20 cellular contexts compared by ENCODE assay signal in the genomic region with DNA sequence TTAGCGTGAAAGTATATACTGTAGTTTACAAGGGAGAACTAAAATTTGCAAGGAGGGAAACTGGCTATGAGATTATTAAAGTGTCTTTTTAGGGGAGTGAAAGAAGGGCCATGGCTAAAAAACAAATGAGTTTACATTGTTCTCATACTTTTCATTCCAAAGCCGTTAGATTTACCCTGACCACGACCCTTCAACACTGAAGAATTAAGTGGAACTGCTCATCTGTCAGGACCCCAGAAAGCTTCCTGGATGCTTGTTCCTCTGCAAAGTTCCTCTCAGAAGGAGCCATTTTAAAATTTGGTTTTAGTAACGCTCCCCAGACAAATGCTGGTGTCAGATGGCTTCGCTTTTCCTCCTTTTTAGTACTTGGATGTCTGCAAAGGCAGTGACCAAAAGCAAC.
DNase-seq lines count a peak whose midpoint lies in the region; ATAC-seq and TF ChIP-seq lines count a peak whose summit lies in the region.
"Had no signal": no experiment of that assay in that cellular context is flagged by ENCODE, and none has a peak within 500 bp of the region (broad histone marks: within the 10 kb centered on the region; RNA-seq: fewer than 3 reads in every experiment).

No MANE protein-coding gene starts in this region.

- H3K27ac ChIP-seq in SJCRH30 (peak overlapping the region; percentile 70), trophoblast cell (ENCODE audit: low read depth, low read length) (peak overlapping the region; percentile 11)
- H3K27ac ChIP-seq: breast epithelium, left ventricle myocardium inferior, RWPE1 had no signal

- H3K9me3 ChIP-seq in ES-I3 (ENCODE audit: control insufficient read depth, insufficient read depth, low read length) (no peaks in the 10 kb centered on the region), SJCRH30 (replicated peaks) (no peaks in the 10 kb centered on the region), trophoblast cell (ENCODE audit: insufficient read depth, low read depth, low read length) (no peaks in the 10 kb centered on the region)
- H3K9me3 ChIP-seq: breast epithelium, left ventricle myocardium inferior had no signal

- H3K4me3 Mint-ChIP-seq in natural killer cell = no peak overlapping the region
- H3K4me3 Mint-ChIP-seq: CD4-positive, CD25-positive, alpha-beta regulatory T cell; naive thymus-derived CD8-positive, alpha-beta T cell had no signal

- no peaks in the 10 kb centered on the region for H3K9me3 Mint-ChIP-seq in natural killer cell
- H3K9me3 Mint-ChIP-seq: CD4-positive, CD25-positive, alpha-beta regulatory T cell; naive thymus-derived CD8-positive, alpha-beta T cell had no signal

- DNase-seq in SJCRH30 = peak; percentile 38 to 45
- peak; percentile 26 for DNase-seq in glomerular visceral epithelial cell (ENCODE audit: extremely low spot score)
- DNase-seq in trophoblast cell = no peak
- DNase-seq in natural killer cell = no peak
- DNase-seq in NCI-H1694 treated with DMSO at 0.1 percent for 48 hours (lab: John Stamatoyannopoulos, UW) = no peak
- DNase-seq in SW480 (ENCODE audit: low spot score) = no peak
- DNase-seq: activated CD4-positive, CD25-positive, alpha-beta regulatory T cell treated with anti-CD3 and anti-CD28 coated beads, Interleukin-2, amount 50 U/mL, for 72 hours; activated naive CD4-positive, alpha-beta T cell; CD4-positive, CD25-positive, alpha-beta regulatory T cell; DND-41; effector CD8-positive, alpha-beta T cell; left ventricle myocardium inferior; MV-4-11; naive thymus-derived CD8-positive, alpha-beta T cell; NCI-H2171; retina; stimulated activated CD4-positive, alpha-beta T cell treated with anti-CD3 and anti-CD28 coated beads, Interleukin-1b, Interleukin-23, amount 100 ng/mL, for 48 hours had no signal

- H3K79me1 ChIP-seq in trophoblast cell (ENCODE audit: low read length) = no peaks in the 10 kb centered on the region

- TF ChIP-seq CTCF in natural killer cell (IDR thresholded peaks at IDR 0.05) = no peak

- H2BK120ac ChIP-seq in trophoblast cell (ENCODE audit: insufficient read depth, low read length, poor library complexity) = no peak overlapping the region

- peak overlapping the region; percentile 5 for H3K4me2 ChIP-seq in trophoblast cell (ENCODE audit: low read length)

- no peaks in the 10 kb centered on the region for H3K79me2 ChIP-seq in trophoblast cell (ENCODE audit: control insufficient read depth, insufficient read depth, low read length, poor library complexity)

- H4K12ac ChIP-seq in trophoblast cell (ENCODE audit: low read depth, low read length) = no peak overlapping the region

- ATAC-seq in natural killer cell = no peak
- ATAC-seq: naive thymus-derived CD8-positive, alpha-beta T cell had no signal

- H2AFZ ChIP-seq in trophoblast cell (ENCODE audit: insufficient read depth, low read length, poor library complexity) = no peak overlapping the region

- H3K27me3 Mint-ChIP-seq in natural killer cell (ENCODE audit: low read depth in 2 of 2) = peaks cover 10 to 16% of the 10 kb centered on the region in 2 donors

- no peak overlapping the region for H2BK5ac ChIP-seq in trophoblast cell (ENCODE audit: low read depth, low read length, poor library complexity)

- H2AK5ac ChIP-seq in trophoblast cell (ENCODE audit: low read length) = no peak overlapping the region

- no peak overlapping the region for H3K23ac ChIP-seq in trophoblast cell (ENCODE audit: low read length)

- H3K14ac ChIP-seq in trophoblast cell (ENCODE audit: low read length) = no peak overlapping the region

- no peak overlapping the region for H4K91ac ChIP-seq in trophoblast cell (ENCODE audit: low read depth, low read length)

- H3K36me3 ChIP-seq in ES-I3 (ENCODE audit: insufficient read depth, low read length) = no peaks in the 10 kb centered on the region
- no peaks in the 10 kb centered on the region for H3K36me3 ChIP-seq in SJCRH30
- H3K36me3 ChIP-seq in trophoblast cell (ENCODE audit: control insufficient read depth in 1 of 2, insufficient read depth in 2 of 2, low read length in 2 of 2) = no peaks in the 10 kb centered on the region
- H3K36me3 ChIP-seq: breast epithelium, left ventricle myocardium inferior had no signal

- intact Hi-C loops in natural killer cell (cut with micrococcal nuclease) = no loop called here

- no peak overlapping the region for H3K4ac ChIP-seq in trophoblast cell (ENCODE audit: low read depth, low read length)

- no peaks in the 10 kb centered on the region for H3K4me1 Mint-ChIP-seq in natural killer cell
- H3K4me1 Mint-ChIP-seq: CD4-positive, CD25-positive, alpha-beta regulatory T cell had no signal

- no CpG with 5 or more reads among the region's 5 CpGs for WGBS in trophoblast cell (ENCODE audit: extremely low coverage, insufficient coverage, insufficient read length)

- no peak overlapping the region for H3K4me3 ChIP-seq in SJCRH30
- H3K4me3 ChIP-seq in trophoblast cell (ENCODE audit: low read depth, low read length) = no peak overlapping the region
- H3K4me3 ChIP-seq: breast epithelium, left ventricle myocardium inferior had no signal

- no peak overlapping the region for H3K27ac Mint-ChIP-seq in natural killer cell
- H3K27ac Mint-ChIP-seq: CD4-positive, CD25-positive, alpha-beta regulatory T cell; naive thymus-derived CD8-positive, alpha-beta T cell had no signal

- H4K8ac ChIP-seq in trophoblast cell (ENCODE audit: low read depth, low read length) = no peak overlapping the region

- H3K27me3 ChIP-seq in SJCRH30 (no peaks in the 10 kb centered on the region), trophoblast cell (ENCODE audit: insufficient read depth, low read length) (no peaks in the 10 kb centered on the region)
- H3K27me3 ChIP-seq: breast epithelium had no signal

- no peak overlapping the region for H2BK12ac ChIP-seq in trophoblast cell (ENCODE audit: low read length)

- H3K36me3 Mint-ChIP-seq in natural killer cell = no peaks in the 10 kb centered on the region
- H3K36me3 Mint-ChIP-seq: CD4-positive, CD25-positive, alpha-beta regulatory T cell; naive thymus-derived CD8-positive, alpha-beta T cell had no signal

- 0 out of 2 replicates have a peak overlapping the region, but pooled peaks have one; percentile 10 for H3K9ac ChIP-seq in ES-I3 (ENCODE audit: low read depth, low read length)
- H3K9ac ChIP-seq in trophoblast cell (ENCODE audit: low read length) = no peak overlapping the region

- no peak overlapping the region for H3K18ac ChIP-seq in trophoblast cell (ENCODE audit: low read length)

- H3K4me1 ChIP-seq in ES-I3 (ENCODE audit: insufficient read depth, low read length) (peaks cover 11% of the 10 kb centered on the region), SJCRH30 (peaks cover 27% of the 10 kb centered on the region), trophoblast cell (ENCODE audit: control insufficient read depth in 1 of 2, insufficient read depth in 2 of 2, low read length in 2 of 2) (peaks cover 0 to 6% of the 10 kb centered on the region in 2 experiments)
- H3K4me1 ChIP-seq: breast epithelium had no signal

Comparison
In these comparisons a context has a peak if more than half of its experiments do, and no peak if none do; other contexts are left out.
1. DNase-seq: peak in SJCRH30 (2 of 2) and glomerular visceral epithelial cell (single experiment); none in trophoblast cell (0 of 2), natural killer cell (single experiment), NCI-H1694 treated with DMSO at 0.1 percent for 48 hours (single experiment) and SW480 (single experiment).